ENCODE assay signal across 14 cellular contexts in genomic region chr20:5596401-5597193, GRCh38. TPM values are rescaled to one million over a fixed set of nuclear protein-coding genes. Genes with fewer than 3 reads are reported as not detected.
DNase-seq lines count a peak whose midpoint lies in the region; ATAC-seq, FAIRE-seq and TF ChIP-seq lines count a peak whose summit lies in the region.
"Had no signal": no experiment of that assay in that cellular context is flagged by ENCODE, and none has a peak within 500 bp of the region (broad histone marks: within the 10 kb centered on the region; RNA-seq: fewer than 3 reads in every experiment).

No MANE protein-coding gene starts in this region.

- peak overlapping the region; percentile 93 for H3K4me2 ChIP-seq in KMS-11

- H3K4me3 ChIP-seq in KMS-11 (IDR thresholded peaks at IDR 0.05; ENCODE audit: insufficient read depth, low read depth, low read length) = no peak overlapping the region

- H2AFZ ChIP-seq in KMS-11 (ENCODE audit: low read depth) = peak overlapping the region; percentile 23; the same call in 1 of the 2 replicates

- H4K20me1 ChIP-seq in KMS-11 (ENCODE audit: insufficient read depth) = no peaks in the 10 kb centered on the region

- no peak for TF ChIP-seq CTCF in KMS-11 (conservative IDR thresholded peaks at IDR 0.05; ENCODE audit: low read depth, low read length)

- H3K9ac ChIP-seq in KMS-11 = peak overlapping the region; percentile 30; the same call in 1 of the 2 replicates

- no peaks in the 10 kb centered on the region for H3K36me3 ChIP-seq in KMS-11 (ENCODE audit: insufficient read depth)

- ATAC-seq in GM21360 (IDR thresholded peaks at IDR 0.05; ENCODE audit: unreplicated experiment) = peak; percentile 39
- ATAC-seq in natural killer cell treated with Interleukin-12 subunit alpha and Interleukin-12 subunit beta and Interleukin-15 and Interleukin-18, amount 100 ng/mL, for 72 hours = no peak
- ATAC-seq in esophagus mucosa = no peak

- no peaks in the 10 kb centered on the region for H3K9me3 Mint-ChIP-seq in T-helper 1 cell treated with Interleukin-12 subunit alpha and Interleukin-12 subunit beta and Interleukin-4 antibody, amounts not matched to agents 30 μg/mL and 1 μg/mL, for 36 hours
- no peaks in the 10 kb centered on the region for H3K9me3 Mint-ChIP-seq in natural killer cell treated with Interleukin-12 subunit alpha and Interleukin-12 subunit beta and Interleukin-15 and Interleukin-18, amount 100 ng/mL, for 72 hours

- peak overlapping the region; percentile 9 for H3K4me3 Mint-ChIP-seq in T-helper 1 cell treated with Interleukin-12 subunit alpha and Interleukin-12 subunit beta and Interleukin-4 antibody, amounts not matched to agents 30 μg/mL and 1 μg/mL, for 36 hours
- peak overlapping the region; percentile 37 for H3K4me3 Mint-ChIP-seq in natural killer cell treated with Interleukin-12 subunit alpha and Interleukin-12 subunit beta and Interleukin-15 and Interleukin-18, amount 100 ng/mL, for 72 hours

- peaks cover 52% of the 10 kb centered on the region for H3K4me1 ChIP-seq in KMS-11 (ENCODE audit: low read depth, poor library complexity, severe bottlenecking)

- peaks cover 38% of the 10 kb centered on the region for H3K4me1 Mint-ChIP-seq in T-helper 1 cell treated with Interleukin-12 subunit alpha and Interleukin-12 subunit beta and Interleukin-4 antibody, amounts not matched to agents 30 μg/mL and 1 μg/mL, for 36 hours (ENCODE audit: low read depth)
- H3K4me1 Mint-ChIP-seq in natural killer cell treated with Interleukin-12 subunit alpha and Interleukin-12 subunit beta and Interleukin-15 and Interleukin-18, amount 100 ng/mL, for 72 hours (ENCODE audit: low read depth in 2 of 2) = peaks cover 35 to 61% of the 10 kb centered on the region in 2 donors

- H3K27me3 Mint-ChIP-seq in T-helper 1 cell treated with Interleukin-12 subunit alpha and Interleukin-12 subunit beta and Interleukin-4 antibody, amounts not matched to agents 30 μg/mL and 1 μg/mL, for 36 hours (ENCODE audit: low read depth) = no peaks in the 10 kb centered on the region
- no peaks in the 10 kb centered on the region for H3K27me3 Mint-ChIP-seq in natural killer cell treated with Interleukin-12 subunit alpha and Interleukin-12 subunit beta and Interleukin-15 and Interleukin-18, amount 100 ng/mL, for 72 hours

- no peaks in the 10 kb centered on the region for H3K27me3 ChIP-seq in KMS-11 (ENCODE audit: insufficient read depth, low read depth)

- H3K27ac Mint-ChIP-seq in T-helper 1 cell treated with Interleukin-12 subunit alpha and Interleukin-12 subunit beta and Interleukin-4 antibody, amounts not matched to agents 30 μg/mL and 1 μg/mL, for 36 hours = peak overlapping the region; percentile 60
- peak overlapping the region; percentile 19 to 51 for H3K27ac Mint-ChIP-seq in natural killer cell treated with Interleukin-12 subunit alpha and Interleukin-12 subunit beta and Interleukin-15 and Interleukin-18, amount 100 ng/mL, for 72 hours

- no peak for FAIRE-seq in HTR-8/SVneo (lab: Jason Lieb, UNC)
- FAIRE-seq: bronchial epithelial cell had no signal

- no peaks in the 10 kb centered on the region for H3K79me2 ChIP-seq in KMS-11 (ENCODE audit: insufficient read depth, low read depth)

- DNase-seq in T-helper 1 cell = no peak
- DNase-seq in natural killer cell treated with Interleukin-12 subunit alpha and Interleukin-12 subunit beta and Interleukin-15 and Interleukin-18, amount 100 ng/mL, for 72 hours (ENCODE audit: low spot score) = no peak
- no peak for DNase-seq in NCI-H524 treated with DMSO at 0.1 percent for 48 hours (lab: John Stamatoyannopoulos, UW)
- no peak for DNase-seq in HTR-8/SVneo (ENCODE audit: insufficient read length, low spot score)
- DNase-seq: activated CD8-positive, alpha-beta memory T cell treated with anti-CD3 and anti-CD28 coated beads, Interleukin-2, amount 50 U/mL, for 48 hours; DMS79; midbrain; NCI-H1436 treated with DMSO at 0.1 percent for 48 hours had no signal

- H3K27ac ChIP-seq in KMS-11 = peak overlapping the region; percentile 61
- H3K27ac ChIP-seq: 22Rv1 had no signal

- H3K36me3 Mint-ChIP-seq in T-helper 1 cell treated with Interleukin-12 subunit alpha and Interleukin-12 subunit beta and Interleukin-4 antibody, amounts not matched to agents 30 μg/mL and 1 μg/mL, for 36 hours (ENCODE audit: low read depth) = peaks cover 36% of the 10 kb centered on the region
- peaks cover 21% of the 10 kb centered on the region for H3K36me3 Mint-ChIP-seq in natural killer cell treated with Interleukin-12 subunit alpha and Interleukin-12 subunit beta and Interleukin-15 and Interleukin-18, amount 100 ng/mL, for 72 hours

RNA-seq across cellular contexts. Expression of gene GPCPD1, which starts 14.2 kb away (rescaled TPM):
- total RNA-seq in natural killer cell treated with Interleukin-12 subunit alpha and Interleukin-12 subunit beta and Interleukin-15 and Interleukin-18, amount 100 ng/mL, for 72 hours = 10 to 100 TPM; 37.7 to 42.7 TPM
- total RNA-seq in esophagus mucosa = 32.6 TPM
